In genomic region chr10:50624866-50625491, GRCh38 we compare ENCODE assay signal across 1 cellular context.
TF ChIP-seq lines count a peak whose summit lies in the region.

No MANE protein-coding gene starts in this region.

TF ChIP-seq in K562, 482 proteins besides CTCF, POLR2A, EP300 and RAD21 (continued from another document and continues in another):
- TF ChIP-seq ZNF592 (IDR thresholded peaks at IDR 0.05) (no peak; the same call in none of the 2 replicates), PRPF4 (IDR thresholded peaks at IDR 0.05; ENCODE audit: insufficient read depth, low read depth, low read length, poor library complexity, severe bottlenecking) (no peak), SMARCA5 (IDR thresholded peaks at IDR 0.05) (no peak), SETDB1 (IDR thresholded peaks at IDR 0.05; ENCODE audit: low read length) (no peak), SAFB2 (IDR thresholded peaks at IDR 0.05; ENCODE audit: borderline replicate concordance, low read depth, low read length, severe bottlenecking) (no peak), THRAP3 (IDR thresholded peaks at IDR 0.05; ENCODE audit: borderline replicate concordance) (no peak), ZNF239 (CRISPR knock-in tag; IDR thresholded peaks at IDR 0.05) (no peak), HDAC8 (tag; IDR thresholded peaks at IDR 0.05) (no peak), XRCC3 (IDR thresholded peaks at IDR 0.05) (no peak), ZNF764 (CRISPR knock-in tag; IDR thresholded peaks at IDR 0.05; ENCODE audit: low read depth) (no peak), POLR2H (tag; IDR thresholded peaks at IDR 0.05; ENCODE audit: low read depth) (no peak; the same call in 1 of the 2 replicates), CBX1 (IDR thresholded peaks at IDR 0.05; ENCODE audit: low read depth) (no peak), ETV1 (tag; conservative IDR thresholded peaks at IDR 0.05; ENCODE audit: low read depth) (no peak; the same call in none of the 2 replicates), ZNF780A (CRISPR knock-in tag; IDR thresholded peaks at IDR 0.05) (no peak), ZNF3 (CRISPR knock-in tag; IDR thresholded peaks at IDR 0.05) (no peak), ARID4B (CRISPR knock-in tag; IDR thresholded peaks at IDR 0.05) (peak; percentile 91), MYNN (IDR thresholded peaks at IDR 0.05) (no peak), MYNN (CRISPR knock-in tag; IDR thresholded peaks at IDR 0.05) (no peak), POLR3G (IDR thresholded peaks at IDR 0.05; ENCODE audit: extremely low read depth, insufficient read length, insufficient replicate concordance) (no peak), SMAD4 (CRISPR knock-in tag; conservative IDR thresholded peaks at IDR 0.05) (no peak; the same call in 1 of the 2 replicates), PHF8 (IDR thresholded peaks at IDR 0.05; ENCODE audit: borderline replicate concordance, low read length) (peak; percentile 81), HNRNPUL1 (IDR thresholded peaks at IDR 0.05; ENCODE audit: low read length) (no peak), OTX1 (CRISPR knock-in tag; IDR thresholded peaks at IDR 0.05) (no peak), HMG20B (CRISPR knock-in tag; IDR thresholded peaks at IDR 0.05) (no peak), HNRNPH1 (optimal IDR thresholded peaks at IDR 0.05; ENCODE audit: low read depth, low read length) (no peak), GTF2B (IDR thresholded peaks at IDR 0.05; ENCODE audit: extremely low read depth, insufficient read length) (no peak), CEBPB (tag; IDR thresholded peaks at IDR 0.05) (no peak), NFATC3 (IDR thresholded peaks at IDR 0.05) (no peak), MYC (IDR thresholded peaks at IDR 0.05; ENCODE audit: low read depth, low read length) (peak; percentile 87), MYC (CRISPR knock-in tag; IDR thresholded peaks at IDR 0.05; ENCODE audit: borderline replicate concordance, low read depth) (peak; percentile 80; the same call in 1 of the 2 replicates), CREBBP (IDR thresholded peaks at IDR 0.05; ENCODE audit: low read depth, low read length) (no peak), ZBTB43 (CRISPR knock-in tag; IDR thresholded peaks at IDR 0.05) (0 out of 2 replicates have a peak, but pooled peaks have one; percentile 33), FOXK1 (CRISPR knock-in tag; IDR thresholded peaks at IDR 0.05; ENCODE audit: borderline replicate concordance) (0 out of 2 replicates have a peak, but pooled peaks have one; percentile 68), ARID2 (IDR thresholded peaks at IDR 0.05) (no peak), TAF15 (IDR thresholded peaks at IDR 0.05; ENCODE audit: low read depth, low read length) (no peak), ZNF133 (CRISPR knock-in tag; IDR thresholded peaks at IDR 0.05) (no peak), CHD4 (IDR thresholded peaks at IDR 0.05; ENCODE audit: insufficient read depth, insufficient replicate concordance, low read depth, low read length, poor library complexity, severe bottlenecking) (no peak), ATF2 (CRISPR knock-in tag; IDR thresholded peaks at IDR 0.05) (no peak), TEAD1 (CRISPR knock-in tag; IDR thresholded peaks at IDR 0.05) (peak in 1 of 2 experiments; percentile 82; a peak in 2 of 4 replicates), ZNF347 (CRISPR knock-in tag; IDR thresholded peaks at IDR 0.05; ENCODE audit: low read depth) (no peak), RBFOX2 (IDR thresholded peaks at IDR 0.05; ENCODE audit: low read depth, low read length) (peak; percentile 96), LARP7 (IDR thresholded peaks at IDR 0.05) (no peak), KAT2B (IDR thresholded peaks at IDR 0.05; ENCODE audit: low read depth, low read length) (no peak), MTA1 (IDR thresholded peaks at IDR 0.05; ENCODE audit: borderline replicate concordance) (no peak), ZNF740 (CRISPR knock-in tag; IDR thresholded peaks at IDR 0.05) (no peak), ZNF740 (tag; IDR thresholded peaks at IDR 0.05) (no peak), PYGO2 (tag; IDR thresholded peaks at IDR 0.05) (no peak), NONO (IDR thresholded peaks at IDR 0.05; ENCODE audit: low read depth in 2 of 2, low read length in 1 of 2) (peak in 1 of 2 experiments; percentile 64; a peak in 2 of 4 replicates), ZBTB11 (CRISPR knock-in tag; IDR thresholded peaks at IDR 0.05) (peak in 2 of 3 experiments; percentile 66 to 88; a peak in 4 of 6 replicates), CTBP1 (IDR thresholded peaks at IDR 0.05; ENCODE audit: borderline replicate concordance) (peak; percentile 90), POLR2G (IDR thresholded peaks at IDR 0.05; ENCODE audit: low read depth, low read length) (peak; percentile 96), RBM17 (IDR thresholded peaks at IDR 0.05; ENCODE audit: borderline replicate concordance, low read depth, low read length) (no peak), TBP (optimal IDR thresholded peaks at IDR 0.05; ENCODE audit: low read depth, low read length) (peak; percentile 37), SIX5 (IDR thresholded peaks at IDR 0.05; ENCODE audit: borderline replicate concordance in 1 of 2, insufficient read depth in 1 of 2, low read depth in 1 of 2, low read length in 2 of 2) (no peak), PTTG1 (tag; IDR thresholded peaks at IDR 0.05; ENCODE audit: low read depth) (no peak), U2AF2 (optimal IDR thresholded peaks at IDR 0.05; ENCODE audit: low read depth, low read length) (no peak), KAT7 (CRISPR knock-in tag; IDR thresholded peaks at IDR 0.05; ENCODE audit: borderline replicate concordance) (no peak), SRSF9 (IDR thresholded peaks at IDR 0.05; ENCODE audit: borderline replicate concordance, low read depth, low read length) (no peak), HOXB6 (CRISPR knock-in tag; IDR thresholded peaks at IDR 0.05; ENCODE audit: borderline replicate concordance) (no peak), ZNF551 (CRISPR knock-in tag; IDR thresholded peaks at IDR 0.05) (no peak), MEIS2 (IDR thresholded peaks at IDR 0.05; ENCODE audit: partially characterized antibody) (no peak)
